Comparison of ENCODE assay signal across 31 cellular contexts in the genomic region with DNA sequence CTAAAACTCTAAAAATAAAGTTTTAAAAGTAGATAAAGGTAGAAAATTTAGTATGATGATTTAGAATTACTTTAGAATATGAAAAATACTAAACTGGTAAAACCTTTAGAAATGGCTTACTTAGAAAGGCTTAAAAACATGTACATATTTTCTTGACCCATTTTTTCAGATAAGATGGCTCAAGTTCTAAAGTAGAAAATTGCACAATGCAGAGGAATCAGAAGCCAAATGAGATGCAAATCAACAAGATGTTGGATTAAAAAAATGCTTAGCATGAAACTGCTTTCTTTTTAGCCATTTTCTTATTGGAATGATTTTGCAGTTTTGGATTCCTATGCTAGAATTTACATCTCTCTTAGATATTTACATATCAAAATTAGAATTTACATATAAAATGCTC. TPM values are rescaled to one million over a fixed set of nuclear protein-coding genes. Genes with fewer than 3 reads are reported as not detected.
"Had no signal": no experiment of that assay in that cellular context is flagged by ENCODE, and none has a peak within 500 bp of the region (broad histone marks: within the 10 kb centered on the region; RNA-seq: fewer than 3 reads in every experiment).

No MANE protein-coding gene starts in this region.

- H3K27ac ChIP-seq: Peyer's patch, RWPE1, SJSA1 had no signal

- H3K4me3 ChIP-seq: Peyer's patch, SJSA1 had no signal

- H3K4me3 Mint-ChIP-seq: activated CD4-positive, alpha-beta memory T cell treated with anti-CD3 and anti-CD28 coated beads, Interleukin-2, amount 10 ng/mL, durations not matched to agents 7 days and 5 days; activated CD4-positive, alpha-beta T cell treated with anti-CD3 and anti-CD28 coated beads for 36 hours; activated T-helper 17 cell treated with anti-CD3 and anti-CD28 coated beads, Interleukin-2, amount 50 U/mL, for 72 hours; T-helper 17 cell had no signal

- H3K36me3 ChIP-seq: Peyer's patch, SJSA1 had no signal

- H3K27me3 ChIP-seq: Peyer's patch, SJSA1 had no signal

- H3K9me3 ChIP-seq: Peyer's patch, SJSA1 had no signal

- H3K4me1 Mint-ChIP-seq: activated CD4-positive, alpha-beta memory T cell treated with anti-CD3 and anti-CD28 coated beads, Interleukin-2, amount 10 ng/mL, durations not matched to agents 7 days and 5 days; activated CD4-positive, alpha-beta T cell treated with anti-CD3 and anti-CD28 coated beads for 36 hours; activated T-helper 17 cell treated with anti-CD3 and anti-CD28 coated beads, Interleukin-2, amount 50 U/mL, for 72 hours; T-helper 17 cell had no signal

- DNase-seq: activated CD4-positive, alpha-beta memory T cell treated with anti-CD3 and anti-CD28 coated beads, Interleukin-2, amount 10 ng/mL, durations not matched to agents 7 days and 5 days; activated CD4-positive, alpha-beta T cell treated with anti-CD3 and anti-CD28 coated beads for 36 hours; activated CD4-positive, alpha-beta T cell treated with anti-CD3 and anti-CD28 coated beads, Interleukin-2, amount 50 U/mL, for 1 hour; activated gamma-delta T cell treated with Interleukin-2 at 50 U/mL for 16 hours; activated naive CD4-positive, alpha-beta T cell treated with anti-CD3 and anti-CD28 coated beads, Interleukin-2, amount 50 U/mL, for 16 hours; activated T-cell treated with anti-CD3 and anti-CD28 coated beads for 4 hours; activated T-cell treated with anti-CD3 and anti-CD28 coated beads, Interleukin-2, amount 50 U/mL, for 48 hours; amygdala; cerebellar nuclear complex; KG1; NCI-H1092; NCI-H1417; NCI-H1930; NCI-H2107; NCI-H2171 treated with DMSO at 0.1 percent for 48 hours; NCI-H226; NCI-H69; NK-92 treated with Interleukin-12 subunit alpha and Interleukin-12 subunit beta, amount 100 ng/mL, for 24 hours; OCI-M1; Peyer's patch; Right ventricle myocardium superior; T-helper 17 cell; T-helper 9 cell had no signal

- H3K27ac Mint-ChIP-seq: activated CD4-positive, alpha-beta memory T cell treated with anti-CD3 and anti-CD28 coated beads, Interleukin-2, amount 10 ng/mL, durations not matched to agents 7 days and 5 days; activated CD4-positive, alpha-beta T cell treated with anti-CD3 and anti-CD28 coated beads for 36 hours; activated T-helper 17 cell treated with anti-CD3 and anti-CD28 coated beads, Interleukin-2, amount 50 U/mL, for 72 hours; T-helper 17 cell had no signal

- H3K4me1 ChIP-seq: Peyer's patch, SJSA1 had no signal

- H3K9me3 Mint-ChIP-seq: activated CD4-positive, alpha-beta memory T cell treated with anti-CD3 and anti-CD28 coated beads, Interleukin-2, amount 10 ng/mL, durations not matched to agents 7 days and 5 days; activated T-helper 17 cell treated with anti-CD3 and anti-CD28 coated beads, Interleukin-2, amount 50 U/mL, for 72 hours had no signal

RNA-seq across cellular contexts. Expression of a gene that starts 1.5 kb away (rescaled TPM):
- total RNA-seq: activated CD4-positive, alpha-beta memory T cell treated with anti-CD3 and anti-CD28 coated beads, Interleukin-2, amount 10 ng/mL, durations not matched to agents 7 days and 5 days; activated CD4-positive, alpha-beta T cell treated with anti-CD3 and anti-CD28 coated beads for 36 hours; activated CD8-positive, alpha-beta memory T cell treated with anti-CD3 and anti-CD28 coated beads for 36 hours; activated T-helper 17 cell treated with anti-CD3 and anti-CD28 coated beads, Interleukin-2, amount 50 U/mL, for 72 hours; cardiac septum; LHCN-M2; NCI-H460; Peyer's patch; Right ventricle myocardium superior; SJSA1; T-helper 17 cell had no signal

RNA-seq across cellular contexts. Expression of a gene that starts 10.7 kb away (rescaled TPM):
- total RNA-seq: activated CD4-positive, alpha-beta memory T cell treated with anti-CD3 and anti-CD28 coated beads, Interleukin-2, amount 10 ng/mL, durations not matched to agents 7 days and 5 days; activated CD4-positive, alpha-beta T cell treated with anti-CD3 and anti-CD28 coated beads for 36 hours; activated CD8-positive, alpha-beta memory T cell treated with anti-CD3 and anti-CD28 coated beads for 36 hours; activated T-helper 17 cell treated with anti-CD3 and anti-CD28 coated beads, Interleukin-2, amount 50 U/mL, for 72 hours; cardiac septum; LHCN-M2; M059J; NCI-H460; Peyer's patch; Right ventricle myocardium superior; SJSA1; T-helper 17 cell had no signal

RNA-seq across cellular contexts. Expression of a gene that starts 16.5 kb away (rescaled TPM):
- total RNA-seq: activated CD4-positive, alpha-beta memory T cell treated with anti-CD3 and anti-CD28 coated beads, Interleukin-2, amount 10 ng/mL, durations not matched to agents 7 days and 5 days; activated CD4-positive, alpha-beta T cell treated with anti-CD3 and anti-CD28 coated beads for 36 hours; activated CD8-positive, alpha-beta memory T cell treated with anti-CD3 and anti-CD28 coated beads for 36 hours; activated T-helper 17 cell treated with anti-CD3 and anti-CD28 coated beads, Interleukin-2, amount 50 U/mL, for 72 hours; cardiac septum; LHCN-M2; NCI-H460; Peyer's patch; Right ventricle myocardium superior; SJSA1; T-helper 17 cell had no signal

RNA-seq across cellular contexts. Expression of a gene that starts 16.6 kb away (rescaled TPM):
- total RNA-seq: activated CD4-positive, alpha-beta memory T cell treated with anti-CD3 and anti-CD28 coated beads, Interleukin-2, amount 10 ng/mL, durations not matched to agents 7 days and 5 days; activated CD4-positive, alpha-beta T cell treated with anti-CD3 and anti-CD28 coated beads for 36 hours; activated CD8-positive, alpha-beta memory T cell treated with anti-CD3 and anti-CD28 coated beads for 36 hours; activated T-helper 17 cell treated with anti-CD3 and anti-CD28 coated beads, Interleukin-2, amount 50 U/mL, for 72 hours; cardiac septum; NCI-H460; Peyer's patch; Right ventricle myocardium superior; T-helper 17 cell had no signal

RNA-seq across cellular contexts. Expression of a gene that starts 19.6 kb away (rescaled TPM):
- total RNA-seq: activated CD4-positive, alpha-beta memory T cell treated with anti-CD3 and anti-CD28 coated beads, Interleukin-2, amount 10 ng/mL, durations not matched to agents 7 days and 5 days; activated CD4-positive, alpha-beta T cell treated with anti-CD3 and anti-CD28 coated beads for 36 hours; activated CD8-positive, alpha-beta memory T cell treated with anti-CD3 and anti-CD28 coated beads for 36 hours; activated T-helper 17 cell treated with anti-CD3 and anti-CD28 coated beads, Interleukin-2, amount 50 U/mL, for 72 hours; cardiac septum; LHCN-M2; M059J; NCI-H460; Peyer's patch; Right ventricle myocardium superior; SJSA1; T-helper 17 cell had no signal
